In genomic region chr9:85630676-85631075, GRCh38 we compare ENCODE assay signal across 20 cellular contexts.
"Had no signal": no experiment of that assay in that cellular context is flagged by ENCODE, and none has a peak within 500 bp of the region (broad histone marks: within the 10 kb centered on the region; RNA-seq: fewer than 3 reads in every experiment).

No MANE protein-coding gene starts in this region.

- H3K9me3 Mint-ChIP-seq: naive thymus-derived CD8-positive, alpha-beta T cell; nephron progenitor cell; stimulated activated memory B cell treated with anti-CD40 and anti-IgM and Interleukin-4, amounts not matched to agents 10 μg/mL and 1 μg/mL and 100 μg/mL, for 72 hours; type B pancreatic cell had no signal

- H3K9me3 ChIP-seq: gastrocnemius medialis, psoas muscle, sigmoid colon, testis, tibial artery had no signal

- H3K4me1 ChIP-seq: gastrocnemius medialis, psoas muscle, sigmoid colon, testis, tibial artery had no signal

- H3K27ac ChIP-seq: coronary artery, gastrocnemius medialis, psoas muscle, sigmoid colon, testis, tibial artery had no signal

- ATAC-seq: gastrocnemius medialis; left lobe of liver; naive thymus-derived CD8-positive, alpha-beta T cell; psoas muscle; right cardiac atrium; stimulated activated memory B cell treated with anti-CD40 and anti-IgM and Interleukin-4, amounts not matched to agents 10 μg/mL and 1 μg/mL and 100 μg/mL, for 72 hours; stimulated activated naive CD8-positive, alpha-beta T cell treated with anti-CD3 and anti-CD28 coated beads, Interleukin-15, Interleukin-2, amounts not matched to agents 100 U/mL and 50 U/mL, for 24 hours had no signal

- H3K36me3 ChIP-seq: gastrocnemius medialis had no signal

- H3K4me1 Mint-ChIP-seq: stimulated activated memory B cell treated with anti-CD40 and anti-IgM and Interleukin-4, amounts not matched to agents 10 μg/mL and 1 μg/mL and 100 μg/mL, for 72 hours had no signal

- H3K4me3 Mint-ChIP-seq: naive thymus-derived CD8-positive, alpha-beta T cell; nephron progenitor cell; stimulated activated memory B cell treated with anti-CD40 and anti-IgM and Interleukin-4, amounts not matched to agents 10 μg/mL and 1 μg/mL and 100 μg/mL, for 72 hours; type B pancreatic cell had no signal

- H3K4me3 ChIP-seq: coronary artery, gastrocnemius medialis, psoas muscle, sigmoid colon, testis, tibial artery had no signal

- H3K27me3 ChIP-seq: gastrocnemius medialis, sigmoid colon, testis, tibial artery had no signal

- H3K27ac Mint-ChIP-seq: nephron progenitor cell; stimulated activated memory B cell treated with anti-CD40 and anti-IgM and Interleukin-4, amounts not matched to agents 10 μg/mL and 1 μg/mL and 100 μg/mL, for 72 hours; type B pancreatic cell had no signal

- H3K27me3 Mint-ChIP-seq: naive thymus-derived CD8-positive, alpha-beta T cell; stimulated activated memory B cell treated with anti-CD40 and anti-IgM and Interleukin-4, amounts not matched to agents 10 μg/mL and 1 μg/mL and 100 μg/mL, for 72 hours; type B pancreatic cell had no signal

- DNase-seq: dermis blood vessel endothelial cell; effector memory CD4-positive, alpha-beta T cell; gastrocnemius medialis; mesenchymal stem cell; midbrain; naive thymus-derived CD8-positive, alpha-beta T cell; nephron progenitor cell; psoas muscle; right cardiac atrium; sigmoid colon; stimulated activated CD4-positive, alpha-beta T cell treated with anti-CD3 and anti-CD28 coated beads, Interleukin-2, amount 100 ng/mL, for 24 hours; stimulated activated CD4-positive, alpha-beta T cell treated with anti-CD3 and anti-CD28 coated beads, Interleukin-4, amount 100 ng/mL, for 24 hours; stimulated activated naive CD8-positive, alpha-beta T cell treated with anti-CD3 and anti-CD28 coated beads, Interleukin-15, Interleukin-2, amounts not matched to agents 100 U/mL and 50 U/mL, for 24 hours; substantia nigra; testis; tibial artery had no signal
